Comparison of ENCODE assay signal across 8 cellular contexts in genomic region chr2:224038049-224038829, GRCh38. TPM values are rescaled to one million over a fixed set of nuclear protein-coding genes. Genes with fewer than 3 reads are reported as not detected.
A peak's percentile ranks its signal among the peaks of the same experiment; 100 is the strongest.
DNase-seq lines count a peak whose midpoint lies in the region; ATAC-seq and TF ChIP-seq lines count a peak whose summit lies in the region.

No MANE protein-coding gene starts in this region.

- H3K27ac Mint-ChIP-seq in activated naive CD8-positive, alpha-beta T cell, result peak overlapping the region; percentile 69

- H3K4me1 ChIP-seq in A673 (ENCODE audit: insufficient read depth, low read length, poor library complexity, severe bottlenecking) (peaks cover 45% of the 10 kb centered on the region), OCI-LY7 (ENCODE audit: insufficient read depth, low read length, poor library complexity, severe bottlenecking) (no peaks in the 10 kb centered on the region), right cardiac atrium (ENCODE audit: control insufficient read depth, insufficient read depth, low read length) (peaks cover 3% of the 10 kb centered on the region)

- peaks cover 3% of the 10 kb centered on the region for H3K36me3 Mint-ChIP-seq in activated naive CD8-positive, alpha-beta T cell

- peak overlapping the region; percentile 28 for H3K4me2 ChIP-seq in OCI-LY7 (ENCODE audit: low read length)

- H3K36me3 ChIP-seq in A673 (ENCODE audit: insufficient read depth, low read length, poor library complexity, severe bottlenecking) (no peaks in the 10 kb centered on the region), OCI-LY7 (ENCODE audit: insufficient read depth, low read length) (no peaks in the 10 kb centered on the region)

- H2AFZ ChIP-seq in OCI-LY7 (ENCODE audit: low read length), result no peak overlapping the region

- POLR2A ChIA-PET in A673 (lab: Charles Lee; ENCODE audit: low non-redundant PET), result no interaction called here
- POLR2A ChIA-PET in OCI-LY7 (lab: Charles Lee), result no interaction called here

- H3K27me3 ChIP-seq in A673 (replicated peaks; ENCODE audit: insufficient read depth, low read depth, low read length, poor library complexity) (no peaks in the 10 kb centered on the region), right cardiac atrium (ENCODE audit: control insufficient read depth, insufficient read depth) (peaks cover 3% of the 10 kb centered on the region)

- no peaks in the 10 kb centered on the region for H4K20me1 ChIP-seq in OCI-LY7 (ENCODE audit: insufficient read depth, low read length)

- peaks cover 29% of the 10 kb centered on the region for H3K4me1 Mint-ChIP-seq in activated naive CD8-positive, alpha-beta T cell (ENCODE audit: low read depth)

- TF ChIP-seq CTCF in A673 (conservative IDR thresholded peaks at IDR 0.05; ENCODE audit: low read depth, low read length) (no peak), OCI-LY7 (conservative IDR thresholded peaks at IDR 0.05; ENCODE audit: low read length) (no peak)

- BruUV-seq in A673 (replicated peaks; lab: Mats Ljungman, UMichigan) (TSS peak; percentile 64), OCI-LY7 (replicated peaks; lab: Mats Ljungman, UMichigan) (no TSS peak)

- no peaks in the 10 kb centered on the region for H3K79me2 ChIP-seq in OCI-LY7 (ENCODE audit: insufficient read depth, low read depth, low read length)

- H3K4me3 ChIP-seq in A673 (ENCODE audit: low read depth, low read length, poor library complexity, severe bottlenecking) (peak overlapping the region; percentile 87), OCI-LY7 (ENCODE audit: low read depth, low read length, poor library complexity, severe bottlenecking) (no peak overlapping the region), right cardiac atrium (ENCODE audit: low read length) (peak overlapping the region; percentile 72)

- H3K9me3 ChIP-seq in A673 (ENCODE audit: low read depth, low read length, poor library complexity, severe bottlenecking) (no peaks in the 10 kb centered on the region), OCI-LY7 (ENCODE audit: low read length) (no peaks in the 10 kb centered on the region), right cardiac atrium (ENCODE audit: control insufficient read depth, low read length) (no peaks in the 10 kb centered on the region)

- peak overlapping the region; percentile 96 for H3K4me3 Mint-ChIP-seq in activated naive CD8-positive, alpha-beta T cell

- CTCF ChIA-PET in A673 (lab: Charles Lee), result interaction anchor here (0.6 to 1.5 kb wide), 2 partner anchors 45 to 46 kb away, joined by 4 to 6 read pairs; no protein-coding TSS in a partner anchor
- CTCF ChIA-PET in OCI-LY7 (lab: Charles Lee; ENCODE audit: unreplicated experiment), result no interaction called here

- intact Hi-C loops in A673 (cut with micrococcal nuclease; ENCODE audit: unreplicated experiment), result loop anchor here (2.0 kb wide), 1 partner anchor 245 kb away; no protein-coding TSS in a partner anchor
- intact Hi-C loops in OCI-LY7 (cut with micrococcal nuclease; ENCODE audit: unreplicated experiment), result no loop called here
- intact Hi-C loops in right cardiac atrium (cut with DNase I), result loop anchor here in 1 of 4 donors (5.0 kb wide), 1 partner anchor 244 kb away; no protein-coding TSS in a partner anchor

- H3K9me2 ChIP-seq in OCI-LY7 (ENCODE audit: insufficient read depth, low read length), result no peaks in the 10 kb centered on the region

- no peaks in the 10 kb centered on the region for H3K9me3 Mint-ChIP-seq in activated naive CD8-positive, alpha-beta T cell (ENCODE audit: low read depth)

- peak; percentile 57 for DNase-seq in A673 (ENCODE audit: low spot score)
- peak; percentile 8 for DNase-seq in OCI-LY7 (ENCODE audit: low spot score)
- peak in 2 of 3 donors; percentile 65 to 72 for DNase-seq in right cardiac atrium
- DNase-seq in retina, result peak; percentile 82

- peak overlapping the region; percentile 68 for H3K27ac ChIP-seq in A673 (ENCODE audit: low read depth, low read length, poor library complexity, severe bottlenecking)
- H3K27ac ChIP-seq in OCI-LY7 (ENCODE audit: low read depth, low read length, poor library complexity, severe bottlenecking), result no peak overlapping the region
- H3K27ac ChIP-seq in right cardiac atrium (ENCODE audit: low read length), result no peak overlapping the region

- ATAC-seq in GM18519 (IDR thresholded peaks at IDR 0.05; ENCODE audit: low FRiP score, unreplicated experiment) (peak; percentile 29), HG03045 (IDR thresholded peaks at IDR 0.05; ENCODE audit: unreplicated experiment) (peak; percentile 38), right cardiac atrium (peak; percentile 25 to 35), HG03469 (IDR thresholded peaks at IDR 0.05; ENCODE audit: unreplicated experiment) (no peak)

- peaks cover 7% of the 10 kb centered on the region for H3K27me3 Mint-ChIP-seq in activated naive CD8-positive, alpha-beta T cell

- 2% methylated on average over 36 of the region's 36 CpGs for WGBS in right cardiac atrium

RNA-seq across cellular contexts. Expression of gene SERPINE2, which starts 0.8 kb away (rescaled TPM):
- total RNA-seq in A673 (2021) (331 and 380 TPM in 2 replicates), OCI-LY7 (2022) (0.24 TPM in 1 of 2 replicates, not detected in the other), right cardiac atrium (10 to 100 TPM; 15.4 to 49.4 (median 25.6) TPM)
- not detected in 2 replicates for total RNA-seq in OCI-LY7 (2014; rRNA removed; shearing (Covaris generic))
- polyA plus RNA-seq in right cardiac atrium, result 24.2 TPM

Comparison
In these comparisons a context has a peak if more than half of its experiments do, and no peak if none do; other contexts are left out.
1. DNase-seq: peak in every context shown above with its lines; median percentile 82 in retina; 68 in right cardiac atrium; 57 in A673; 8 in OCI-LY7.
2. RNA of gene SERPINE2, which starts 0.8 kb away (total RNA-seq): 331 to 380 TPM in A673 and 15.4 to 49.4 TPM in right cardiac atrium; 0.24 TPM in OCI-LY7; every median in the first group is over 10 times any median in the second.